18 cellular contexts compared by ENCODE assay signal in genomic region chr10:5648494-5649457, GRCh38. TPM values are rescaled to one million over a fixed set of nuclear protein-coding genes. Genes with fewer than 3 reads are reported as not detected.
DNase-seq lines count a peak whose midpoint lies in the region; ATAC-seq, FAIRE-seq and TF ChIP-seq lines count a peak whose summit lies in the region.
"Had no signal": no experiment of that assay in that cellular context is flagged by ENCODE, and none has a peak within 500 bp of the region (broad histone marks: within the 10 kb centered on the region; RNA-seq: fewer than 3 reads in every experiment).

No MANE protein-coding gene starts in this region.

- H3K27ac ChIP-seq in A549 (no peak overlapping the region), mesendoderm (ENCODE audit: low read depth, low read length) (no peak overlapping the region)
- H3K27ac ChIP-seq: heart left ventricle had no signal

- H4K5ac ChIP-seq in mesendoderm (ENCODE audit: low read length) = no peak overlapping the region

- H3K9me3 Mint-ChIP-seq in WTC11 = no peaks in the 10 kb centered on the region
- H3K9me3 Mint-ChIP-seq: activated naive CD4-positive, alpha-beta T cell treated with anti-CD3 and anti-CD28 coated beads, Interleukin-2, amount 10 ng/mL, durations not matched to agents 7 days and 5 days; type B pancreatic cell had no signal

- WGBS in A549 (ENCODE audit: missing lambda C conversion rate) = 92% methylated on average over 42 of the region's 50 CpGs
- no CpG with 5 or more reads among the region's 50 CpGs for WGBS in mesendoderm (ENCODE audit: extremely low coverage, insufficient coverage, low lambda C conversion rate)

- H3K4me1 ChIP-seq in A549 (no peaks in the 10 kb centered on the region), mesendoderm (ENCODE audit: control insufficient read depth, low read depth, low read length) (no peaks in the 10 kb centered on the region)

- no peak overlapping the region for H2BK5ac ChIP-seq in mesendoderm (ENCODE audit: low read length)

- no peak overlapping the region for H3K4me3 ChIP-seq in A549
- H3K4me3 ChIP-seq in GM12865 (ENCODE audit: low read depth, low read length) = no peak overlapping the region
- H3K4me3 ChIP-seq in mesendoderm (ENCODE audit: low read length) = no peak overlapping the region
- H3K4me3 ChIP-seq: heart left ventricle had no signal

- H4K8ac ChIP-seq in mesendoderm (ENCODE audit: low read depth, low read length) = no peak overlapping the region

- peaks cover 25% of the 10 kb centered on the region for H3K36me3 Mint-ChIP-seq in WTC11

- peak; percentile 25 to 57; a peak in 4 of 6 replicates for ATAC-seq in A549
- peak; percentile 62 for ATAC-seq in WTC11
- no peak for ATAC-seq in HG02938 (IDR thresholded peaks at IDR 0.05; ENCODE audit: unreplicated experiment)
- ATAC-seq: activated CD4-positive, CD25-positive, alpha-beta regulatory T cell treated with anti-CD3 and anti-CD28 coated beads, Interleukin-2, amount 50 U/mL, for 24 hours; heart left ventricle; right cardiac atrium had no signal

- POLR2A ChIA-PET in A549 (lab: Yijun Ruan, JAX) = no interaction called here
- POLR2A ChIA-PET in WTC11 (lab: Charles Lee) = no interaction called here

- no peak overlapping the region for H2BK15ac ChIP-seq in mesendoderm (replicated peaks; ENCODE audit: low read depth)

- H2AK5ac ChIP-seq in mesendoderm (ENCODE audit: low read length) = no peak overlapping the region

- H3K4ac ChIP-seq in mesendoderm (ENCODE audit: low read depth, low read length) = no peak overlapping the region

- H3K79me1 ChIP-seq in mesendoderm (ENCODE audit: low read length) = no peaks in the 10 kb centered on the region

- no peak overlapping the region for H3K56ac ChIP-seq in mesendoderm (ENCODE audit: low read length)

- no peak overlapping the region for H2BK120ac ChIP-seq in mesendoderm (ENCODE audit: low read depth, low read length)

- no peak for TF ChIP-seq RAD21 in A549 (conservative IDR thresholded peaks at IDR 0.05 in 1 of 2, IDR thresholded peaks at IDR 0.05 in 1 of 2)

- H3K4me1 Mint-ChIP-seq in WTC11 = 0 out of 2 replicates have a peak, but pooled peaks cover 3% of the 10 kb centered on the region
- H3K4me1 Mint-ChIP-seq: activated naive CD4-positive, alpha-beta T cell treated with anti-CD3 and anti-CD28 coated beads, Interleukin-2, amount 10 ng/mL, durations not matched to agents 7 days and 5 days had no signal

- no peaks in the 10 kb centered on the region for H3K27me3 Mint-ChIP-seq in WTC11 (ENCODE audit: low read depth)
- H3K27me3 Mint-ChIP-seq: activated naive CD4-positive, alpha-beta T cell treated with anti-CD3 and anti-CD28 coated beads, Interleukin-2, amount 10 ng/mL, durations not matched to agents 7 days and 5 days; type B pancreatic cell had no signal

- no peak overlapping the region for H3K27ac Mint-ChIP-seq in WTC11
- H3K27ac Mint-ChIP-seq: activated naive CD4-positive, alpha-beta T cell treated with anti-CD3 and anti-CD28 coated beads, Interleukin-2, amount 10 ng/mL, durations not matched to agents 7 days and 5 days had no signal

- H3K36me3 ChIP-seq in mesendoderm (ENCODE audit: control insufficient read depth, insufficient read depth, low read length) = no peaks in the 10 kb centered on the region

- H3K9me3 ChIP-seq in A549 = no peaks in the 10 kb centered on the region
- H3K9me3 ChIP-seq: heart left ventricle had no signal

- no peak for TF ChIP-seq POLR2A in A549 (IDR thresholded peaks at IDR 0.05; ENCODE audit: low read length)

- no peak overlapping the region for H3K18ac ChIP-seq in mesendoderm (ENCODE audit: low read length)

- H3K27me3 ChIP-seq in mesendoderm (ENCODE audit: insufficient read depth, low read length, poor library complexity) = no peaks in the 10 kb centered on the region
- H3K27me3 ChIP-seq: heart left ventricle had no signal

- H3K9ac ChIP-seq in mesendoderm (ENCODE audit: low read length) = no peak overlapping the region

- no peak overlapping the region for H3K23ac ChIP-seq in mesendoderm (ENCODE audit: low read length)

- TF ChIP-seq EP300 in A549 (IDR thresholded peaks at IDR 0.05) = no peak

- H3K4me3 Mint-ChIP-seq in WTC11 = no peak overlapping the region
- H3K4me3 Mint-ChIP-seq: activated naive CD4-positive, alpha-beta T cell treated with anti-CD3 and anti-CD28 coated beads, Interleukin-2, amount 10 ng/mL, durations not matched to agents 7 days and 5 days; type B pancreatic cell had no signal

- no peak for FAIRE-seq in A549 (lab: Jason Lieb, UNC)
- FAIRE-seq: endometrium had no signal

- H3K79me2 ChIP-seq in mesendoderm (ENCODE audit: control insufficient read depth, insufficient read depth, low read length) = no peaks in the 10 kb centered on the region

- DNase-seq in A549 (ENCODE audit: low read depth in 1 of 2, low spot score in 1 of 2) (peak in 1 of 2 experiments; percentile 23), GM12865 (ENCODE audit: low read depth) (peak; percentile 18), WTC11 (ENCODE audit: low spot score) (peak; percentile 19), mesendoderm (peak; percentile 21), NCI-H2107 treated with DMSO at 0.1 percent for 48 hours (lab: John Stamatoyannopoulos, UW; ENCODE audit: unreplicated experiment) (no peak), NCI-H510A (lab: John Stamatoyannopoulos, UW) (no peak)
- DNase-seq: activated CD8-positive, alpha-beta memory T cell treated with anti-CD3 and anti-CD28 coated beads, Interleukin-2, amount 50 U/mL, for 4 hours; activated naive CD4-positive, alpha-beta T cell treated with anti-CD3 and anti-CD28 coated beads, Interleukin-2, amount 10 ng/mL, durations not matched to agents 7 days and 5 days; AML-193; heart left ventricle; NCI-H1417; NCI-H2171 treated with DMSO at 0.1 percent for 48 hours; stimulated activated naive CD4-positive, alpha-beta T cell treated with Interleukin-2 at 50 U/mL for 16 hours had no signal

- CTCF ChIA-PET in A549 (lab: Yijun Ruan, JAX) (no interaction called here), WTC11 (lab: Charles Lee) (interaction anchor here (0.6 kb wide), 1 partner anchor 19 kb away, joined by 3 read pairs; no protein-coding TSS in a partner anchor)

- no peak for TF ChIP-seq CTCF in A549 (IDR thresholded peaks at IDR 0.05)
- no peak for TF ChIP-seq CTCF in GM12865 (IDR thresholded peaks at IDR 0.05; ENCODE audit: insufficient read depth, low read depth, low read length, missing control alignments)
- TF ChIP-seq CTCF in WTC11 (IDR thresholded peaks at IDR 0.05) = no peak

- H3K4me2 ChIP-seq in A549 (no peak overlapping the region), mesendoderm (ENCODE audit: low read length) (no peak overlapping the region)

TF ChIP-seq in A549, 52 proteins besides CTCF, POLR2A, EP300 and RAD21 (continues in another document):
- no peak for TF ChIP-seq POLR2AphosphoS2 (conservative IDR thresholded peaks at IDR 0.05; ENCODE audit: low read length)
- TF ChIP-seq MYC (IDR thresholded peaks at IDR 0.05; ENCODE audit: borderline replicate concordance, low read length) = no peak
- no peak for TF ChIP-seq EHF (CRISPR knock-in tag; IDR thresholded peaks at IDR 0.05)
- no peak for TF ChIP-seq TFCP2L1 (CRISPR knock-in tag; IDR thresholded peaks at IDR 0.05)
- TF ChIP-seq CHD2 (IDR thresholded peaks at IDR 0.05; ENCODE audit: low read length, partially characterized antibody) = no peak
- TF ChIP-seq JUN (IDR thresholded peaks at IDR 0.05) = no peak
- TF ChIP-seq NPAS2 (CRISPR knock-in tag; IDR thresholded peaks at IDR 0.05; ENCODE audit: borderline replicate concordance) = no peak
- TF ChIP-seq HOXA7 (CRISPR knock-in tag; IDR thresholded peaks at IDR 0.05) = no peak
- no peak for TF ChIP-seq ZSCAN20 (CRISPR knock-in tag; IDR thresholded peaks at IDR 0.05)
- no peak for TF ChIP-seq ESRRA (IDR thresholded peaks at IDR 0.05; ENCODE audit: borderline replicate concordance, low read length)
- TF ChIP-seq NFE2L2 (conservative IDR thresholded peaks at IDR 0.05; ENCODE audit: low read length) = no peak
- no peak for TF ChIP-seq EHMT2 (IDR thresholded peaks at IDR 0.05; ENCODE audit: low read depth)

TF ChIP-seq in WTC11, 78 proteins besides CTCF, POLR2A, EP300 and RAD21:
- TF ChIP-seq TP53 (CRISPR knock-in tag; IDR thresholded peaks at IDR 0.05) (no peak), TEAD1 (CRISPR knock-in tag; IDR thresholded peaks at IDR 0.05) (no peak), ATF6 (CRISPR knock-in tag; IDR thresholded peaks at IDR 0.05) (no peak)

RNA-seq across cellular contexts. Expression of gene ASB13, which starts 17.6 kb away (rescaled TPM):
- 12.9 and 14.7 TPM in 2 replicates for polyA plus RNA-seq in A549 (2011; rRNA removed)
- 9.1 and 11.6 TPM in 2 replicates for polyA plus RNA-seq in A549 (2012; cell fraction: cytosol; rRNA removed)
- polyA plus RNA-seq in A549 (2012; cell fraction: nucleus; rRNA removed) = 9.0 and 9.7 TPM in 2 replicates
- polyA plus RNA-seq in A549 (2017; fragmentation: RNase III; extraction: RNeasy Plus Mini Kit Qiagen cat#74134 plus additional on column Dnase treatment) = 9.0 to 10.9 TPM (median 10.5 TPM) in 3 replicates
- polyA minus RNA-seq in A549 (2011; rRNA and poly(A)+ RNA removed) = 21.5 and 22.5 TPM in 2 replicates
- total RNA-seq in WTC11 (2021) = 23.4 to 28.3 TPM (median 27.3 TPM) in 3 replicates
- polyA plus RNA-seq in mesendoderm (2013, experiment 1 of 2) = 4.8 TPM
- polyA plus RNA-seq in mesendoderm (2013, experiment 2 of 2) = 4.4 TPM

RNA-seq across cellular contexts. Expression of gene TASOR2, which starts 35.9 kb away (rescaled TPM):
- polyA plus RNA-seq in A549 (2011; rRNA removed) (79.4 and 96.7 TPM in 2 replicates), A549 (2017; fragmentation: RNase III; extraction: RNeasy Plus Mini Kit Qiagen cat#74134 plus additional on column Dnase treatment) (26.7 to 32.7 TPM (median 27.0 TPM) in 3 replicates)
- polyA plus RNA-seq in A549 (2012; cell fraction: cytosol; rRNA removed) = 15.3 and 17.8 TPM in 2 replicates
- polyA plus RNA-seq in A549 (2012; cell fraction: nucleus; rRNA removed) = 19.0 and 21.5 TPM in 2 replicates
- polyA minus RNA-seq in A549 (2011; rRNA and poly(A)+ RNA removed) = 68.7 TPM in 2 replicates
- total RNA-seq in WTC11 (2021) = 54.5 to 67.3 TPM (median 62.0 TPM) in 3 replicates
- polyA plus RNA-seq in mesendoderm (2013, experiment 1 of 2) = 31.4 TPM
- 32.2 TPM for polyA plus RNA-seq in mesendoderm (2013, experiment 2 of 2)

Comparison
In these comparisons a context has a peak if more than half of its experiments do, and no peak if none do; other contexts are left out.
1. DNase-seq: peak in GM12865 (single experiment), WTC11 (single experiment) and mesendoderm (single experiment); none in NCI-H2107 treated with DMSO at 0.1 percent for 48 hours (single experiment) and NCI-H510A (single experiment).